In the genomic region with DNA sequence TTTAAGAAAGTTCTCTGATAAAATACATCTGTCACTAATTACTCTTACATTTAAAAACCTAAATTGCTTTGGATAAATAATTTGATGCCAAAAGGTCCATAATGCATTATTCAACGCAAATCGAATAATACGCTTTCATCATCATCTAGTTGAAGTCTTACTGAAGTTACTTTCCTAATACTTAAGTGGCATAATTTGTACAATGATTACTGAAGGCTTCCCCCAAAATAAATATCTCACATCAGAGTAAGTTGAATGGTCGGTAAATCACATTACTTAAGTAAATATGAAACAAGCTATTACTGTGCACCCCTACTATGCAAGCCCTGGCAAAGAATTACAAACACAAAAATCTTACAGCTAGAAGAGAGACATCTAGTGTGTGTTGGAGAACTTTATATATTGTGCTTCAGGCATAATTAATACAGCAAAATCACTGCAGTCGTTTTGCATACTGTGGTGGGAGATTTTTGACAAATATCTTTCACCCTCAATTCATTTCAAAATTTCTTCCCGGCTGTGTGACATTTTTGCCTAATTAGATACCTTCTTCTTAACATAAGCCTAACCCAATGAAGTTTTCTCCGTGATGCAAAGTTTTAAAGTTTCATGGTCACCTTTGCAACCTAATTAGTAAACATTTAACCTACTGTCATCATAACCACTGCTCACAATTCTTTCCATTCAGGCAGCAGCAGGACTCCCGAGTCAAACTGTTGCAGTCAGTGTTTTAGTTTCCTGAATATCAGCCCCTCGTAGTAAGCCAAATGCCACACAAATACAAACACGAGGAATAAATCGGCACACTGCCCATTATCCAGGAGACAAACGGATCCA, we compare ENCODE assay signal across 12 cellular contexts.
DNase-seq lines count a peak whose midpoint lies in the region; ATAC-seq and TF ChIP-seq lines count a peak whose summit lies in the region.
"Had no signal": no experiment of that assay in that cellular context is flagged by ENCODE, and none has a peak within 500 bp of the region (broad histone marks: within the 10 kb centered on the region; RNA-seq: fewer than 3 reads in every experiment).

No MANE protein-coding gene starts in this region.

- DNase-seq in COR-L47 (lab: John Stamatoyannopoulos, UW) (peak; percentile 34), NCI-H69 (lab: John Stamatoyannopoulos, UW) (peak; percentile 51), coronary artery (ENCODE audit: low spot score) (no peak), neuronal stem cell (ENCODE audit: low spot score) (no peak), D341Med (ENCODE audit: low spot score) (no peak), GM23248 (no peak)
- DNase-seq: activated naive CD8-positive, alpha-beta T cell treated with anti-CD3 and anti-CD28 coated beads for 36 hours; naive B cell; T1000 had no signal

- H2BK5ac ChIP-seq in neuronal stem cell (ENCODE audit: low read length), result no peak overlapping the region

- H3K4me1 ChIP-seq in neuronal stem cell (ENCODE audit: control insufficient read depth in 2 of 2, insufficient read depth in 1 of 2, low read depth in 1 of 2, low read length in 2 of 2) (peaks cover 9 to 23% of the 10 kb centered on the region in 2 donors), GM23248 (ENCODE audit: insufficient read depth) (peaks cover 10% of the 10 kb centered on the region)

- H3K9me3 ChIP-seq in neuronal stem cell (replicated peaks in 1 of 2; ENCODE audit: control insufficient read depth in 2 of 2, insufficient read depth in 1 of 2, low read depth in 1 of 2, low read length in 2 of 2), result no peaks in the 10 kb centered on the region
- H3K9me3 ChIP-seq in GM23248 (ENCODE audit: low read depth), result no peaks in the 10 kb centered on the region

- no peak overlapping the region for H2BK120ac ChIP-seq in neuronal stem cell (ENCODE audit: low read depth, low read length)

- no peak overlapping the region for H3K4ac ChIP-seq in neuronal stem cell (ENCODE audit: low read length)

- no peak overlapping the region for H3K14ac ChIP-seq in neuronal stem cell (ENCODE audit: low read length)

- no peak overlapping the region for H2AK5ac ChIP-seq in neuronal stem cell (ENCODE audit: low read depth, low read length)

- H3K27ac ChIP-seq in coronary artery (peak overlapping the region; percentile 1 to 84), neuronal stem cell (replicated peaks; ENCODE audit: low read length) (no peak overlapping the region), GM23248 (no peak overlapping the region)
- H3K27ac ChIP-seq: KMS-11 had no signal

- ATAC-seq in HG03280 (IDR thresholded peaks at IDR 0.05; ENCODE audit: unreplicated experiment) (no peak), HG02571 (IDR thresholded peaks at IDR 0.05; ENCODE audit: unreplicated experiment) (no peak)

- H4K20me1 ChIP-seq in GM23248 (ENCODE audit: insufficient read depth), result no peaks in the 10 kb centered on the region

- H2BK12ac ChIP-seq in neuronal stem cell (ENCODE audit: low read length), result no peak overlapping the region

- no peak overlapping the region for H3K4me2 ChIP-seq in neuronal stem cell (ENCODE audit: insufficient read depth, low read length, poor library complexity, severe bottlenecking)
- no peak overlapping the region for H3K4me2 ChIP-seq in GM23248 (ENCODE audit: unreplicated experiment)
- H3K4me2 ChIP-seq: KMS-11 had no signal

- H3K79me2 ChIP-seq in GM23248 (ENCODE audit: insufficient read depth), result no peaks in the 10 kb centered on the region

- H3K36me3 ChIP-seq in neuronal stem cell (replicated peaks in 1 of 2; ENCODE audit: control insufficient read depth in 2 of 2, insufficient read depth in 2 of 2, low read length in 2 of 2) (no peaks in the 10 kb centered on the region), GM23248 (ENCODE audit: low read depth) (no peaks in the 10 kb centered on the region)

- H3K23ac ChIP-seq in neuronal stem cell (ENCODE audit: low read depth, low read length, poor library complexity), result no peak overlapping the region

- no CpG with 5 or more reads among the region's 12 CpGs for WGBS in neuronal stem cell (ENCODE audit: extremely low coverage in 2 of 2, insufficient read length in 2 of 2, insufficient replicate concordance in 1 of 2), 2 donors
- WGBS in GM23248 (ENCODE audit: low coverage in 1 of 2, low lambda C conversion rate in 2 of 2, missing lambda C conversion rate in 2 of 2), 2 experiments, result 31% methylated on average over 12 of the region's 12 CpGs

- H3K79me1 ChIP-seq in neuronal stem cell (ENCODE audit: low read depth, low read length), result no peaks in the 10 kb centered on the region

- no peak overlapping the region for H2BK15ac ChIP-seq in neuronal stem cell (ENCODE audit: low read length)

- in situ Hi-C loops in GM23248 (cut with MboI), result no loop called here

- H4K91ac ChIP-seq in neuronal stem cell (ENCODE audit: low read depth, low read length, poor library complexity), result no peak overlapping the region

- H4K8ac ChIP-seq in neuronal stem cell (ENCODE audit: low read depth, low read length), result no peak overlapping the region

- peak overlapping the region; percentile 88 for H2AFZ ChIP-seq in neuronal stem cell (ENCODE audit: low read length)
- no peak overlapping the region for H2AFZ ChIP-seq in GM23248

- peaks cover 0 to 5% (median 0%) of the 10 kb centered on the region in 3 experiments for H3K27me3 ChIP-seq in neuronal stem cell (ENCODE audit: control insufficient read depth in 3 of 3, insufficient read depth in 3 of 3, low read depth in 1 of 3, low read length in 3 of 3)
- peaks cover 45% of the 10 kb centered on the region for H3K27me3 ChIP-seq in GM23248 (replicated peaks; ENCODE audit: insufficient read depth)

- no peak overlapping the region for H3K18ac ChIP-seq in neuronal stem cell (ENCODE audit: low read length)

- H3K4me3 ChIP-seq in coronary artery, result no peak overlapping the region
- peak overlapping the region in 1 of 2 donors; percentile 63 for H3K4me3 ChIP-seq in neuronal stem cell (ENCODE audit: low read length in 2 of 2)
- H3K4me3 ChIP-seq in GM23248, result no peak overlapping the region

- H3K9me2 ChIP-seq in GM23248 (ENCODE audit: insufficient read depth), result no peaks in the 10 kb centered on the region

- no peak for TF ChIP-seq CTCF in coronary artery (IDR thresholded peaks at IDR 0.05)

- H3F3A ChIP-seq in GM23248 (ENCODE audit: insufficient read depth), result peaks cover 30% of the 10 kb centered on the region; the same call in 1 of the 2 replicates

- H3K9ac ChIP-seq in neuronal stem cell (ENCODE audit: low read depth, low read length, poor library complexity) (no peak overlapping the region), GM23248 (no peak overlapping the region)
- H3K9ac ChIP-seq: KMS-11 had no signal

Comparison
In these comparisons a context has a peak if more than half of its experiments do, and no peak if none do; other contexts are left out.
1. DNase-seq: peak in COR-L47 (single experiment) and NCI-H69 (single experiment); none in coronary artery (single experiment), neuronal stem cell (single experiment), D341Med (single experiment) and GM23248 (single experiment).
2. H3K27ac ChIP-seq: peak in coronary artery (2 of 2); none in neuronal stem cell (single experiment) and GM23248 (single experiment).